10 cellular contexts compared by ENCODE assay signal in genomic region chr2:233079473-233079877, GRCh38. TPM values are rescaled to one million over a fixed set of nuclear protein-coding genes. Genes with fewer than 3 reads are reported as not detected.
DNase-seq lines count a peak whose midpoint lies in the region; ATAC-seq and TF ChIP-seq lines count a peak whose summit lies in the region.
"Had no signal": no experiment of that assay in that cellular context is flagged by ENCODE, and none has a peak within 500 bp of the region (broad histone marks: within the 10 kb centered on the region; RNA-seq: fewer than 3 reads in every experiment).

No MANE protein-coding gene starts in this region.

- H3K4me1 ChIP-seq in OCI-LY7 (ENCODE audit: insufficient read depth, low read length, poor library complexity, severe bottlenecking) (peaks cover 100% of the 10 kb centered on the region), lower lobe of right lung (peaks cover 80% of the 10 kb centered on the region), left ventricle myocardium inferior (peaks cover 40% of the 10 kb centered on the region), heart right ventricle (peaks cover 8 to 97% (median 55%) of the 10 kb centered on the region in 9 donors)

- intact Hi-C loops in OCI-LY7 (cut with micrococcal nuclease; ENCODE audit: unreplicated experiment): loop anchor here (1.0 kb wide), 1 partner anchor 21 kb away; no protein-coding TSS in a partner anchor
- intact Hi-C loops in lower lobe of right lung (cut with DNase I): no loop called here
- intact Hi-C loops in left ventricle myocardium inferior (cut with micrococcal nuclease): no loop called here
- intact Hi-C loops in heart right ventricle (cut with DNase I): no loop called here

- TF ChIP-seq CTCF in OCI-LY7 (conservative IDR thresholded peaks at IDR 0.05; ENCODE audit: low read length): no peak
- no peak for TF ChIP-seq CTCF in lower lobe of right lung (IDR thresholded peaks at IDR 0.05)
- no peak for TF ChIP-seq CTCF in left ventricle myocardium inferior (IDR thresholded peaks at IDR 0.05; ENCODE audit: borderline replicate concordance)
- no peak for TF ChIP-seq CTCF in heart right ventricle (IDR thresholded peaks at IDR 0.05)

- ATAC-seq in GM18520 (IDR thresholded peaks at IDR 0.05; ENCODE audit: unreplicated experiment) (peak; percentile 41), GM21825 (IDR thresholded peaks at IDR 0.05; ENCODE audit: unreplicated experiment) (peak; percentile 30), lower lobe of right lung (no peak), heart right ventricle (no peak)

- WGBS in heart right ventricle, 2 donors: 58 to 69% methylated on average over 10 of the region's 10 CpGs

- peak; percentile 77 for DNase-seq in OCI-LY7 (ENCODE audit: low spot score)
- no peak for DNase-seq in lower lobe of right lung
- no peak for DNase-seq in NCI-H1694 treated with DMSO at 0.1 percent for 48 hours (lab: John Stamatoyannopoulos, UW)
- DNase-seq in left ventricle myocardium inferior: no peak
- DNase-seq in SHP77 treated with DMSO at 0.1 percent for 48 hours (lab: John Stamatoyannopoulos, UW): no peak
- DNase-seq in heart right ventricle: no peak

- H3K79me2 ChIP-seq in OCI-LY7 (ENCODE audit: insufficient read depth, low read depth, low read length): peaks cover 52% of the 10 kb centered on the region; the same call in 1 of the 2 replicates

- H3K36me3 ChIP-seq in OCI-LY7 (ENCODE audit: insufficient read depth, low read length) (peaks cover 46% of the 10 kb centered on the region), lower lobe of right lung (no peaks in the 10 kb centered on the region), left ventricle myocardium inferior (no peaks in the 10 kb centered on the region), heart right ventricle (peaks cover 0 to 37% (median 0%) of the 10 kb centered on the region in 9 donors)
- H3K36me3 ChIP-seq: cardiac muscle cell had no signal

- H3K27ac ChIP-seq in OCI-LY7 (ENCODE audit: low read depth, low read length, poor library complexity, severe bottlenecking): peak overlapping the region; percentile 98
- H3K27ac ChIP-seq in lower lobe of right lung: peak overlapping the region; percentile 51
- no peak overlapping the region for H3K27ac ChIP-seq in left ventricle myocardium inferior (replicated peaks)
- peak overlapping the region in 4 of 10 donors; percentile 3 to 97 (median 42) for H3K27ac ChIP-seq in heart right ventricle
- H3K27ac ChIP-seq: cardiac muscle cell had no signal

- H3K4me3 ChIP-seq in OCI-LY7 (ENCODE audit: low read depth, low read length, poor library complexity, severe bottlenecking) (peak overlapping the region; percentile 4), lower lobe of right lung (no peak overlapping the region), left ventricle myocardium inferior (no peak overlapping the region), heart right ventricle (peak overlapping the region in 1 of 10 donors; percentile 7)
- H3K4me3 ChIP-seq: cardiac muscle cell had no signal

- CTCF ChIA-PET in OCI-LY7 (lab: Charles Lee; ENCODE audit: unreplicated experiment): interaction anchor here (0.6 kb wide), 1 partner anchor 19 kb away, joined by 4 read pairs; the partner anchor contains the start of gene INPP5D

- H4K20me1 ChIP-seq in OCI-LY7 (ENCODE audit: insufficient read depth, low read length): no peaks in the 10 kb centered on the region

- BruUV-seq in OCI-LY7 (replicated peaks; lab: Mats Ljungman, UMichigan): no TSS peak

- no peaks in the 10 kb centered on the region for H3K9me3 ChIP-seq in OCI-LY7 (ENCODE audit: low read length)
- no peaks in the 10 kb centered on the region for H3K9me3 ChIP-seq in lower lobe of right lung
- H3K9me3 ChIP-seq in left ventricle myocardium inferior (replicated peaks): no peaks in the 10 kb centered on the region
- no peaks in the 10 kb centered on the region for H3K9me3 ChIP-seq in heart right ventricle

- no peak overlapping the region for H2AFZ ChIP-seq in OCI-LY7 (ENCODE audit: low read length)

- H3K9me2 ChIP-seq in OCI-LY7 (ENCODE audit: insufficient read depth, low read length): no peaks in the 10 kb centered on the region

- H3K27me3 ChIP-seq in lower lobe of right lung (ENCODE audit: low read depth) (no peaks in the 10 kb centered on the region), left ventricle myocardium inferior (ENCODE audit: low read depth) (peaks cover 11% of the 10 kb centered on the region), heart right ventricle (peaks cover 0 to 16% (median 0%) of the 10 kb centered on the region in 7 donors)
- H3K27me3 ChIP-seq: cardiac muscle cell had no signal

- POLR2A ChIA-PET in OCI-LY7 (lab: Charles Lee): interaction anchor here (0.6 to 1.5 kb wide), 3 partner anchors 10 to 22 kb away, joined by 3 read pairs; no protein-coding TSS in a partner anchor

- peak overlapping the region; percentile 80 for H3K4me2 ChIP-seq in OCI-LY7 (ENCODE audit: low read length)

RNA-seq across cellular contexts. Expression of gene INPP5D, which starts 19.3 kb away (rescaled TPM):
- 68.3 and 79.5 TPM in 2 replicates for total RNA-seq in OCI-LY7 (2014; rRNA removed; shearing (Covaris generic))
- total RNA-seq in OCI-LY7 (2022) (92.6 and 109 TPM in 2 replicates), lower lobe of right lung (32.0 TPM), left ventricle myocardium inferior (4.9 TPM), heart right ventricle (10 to 100 TPM in 1 of 10 donors, 1 to 10 TPM in 9; 2.9 to 17.2 (median 5.7) TPM)
- 1 to 10 TPM; 3.6 to 7.5 TPM for polyA plus RNA-seq in heart right ventricle

RNA-seq across cellular contexts. Expression of gene NEU2, which starts 47.0 kb away (rescaled TPM):
- not detected in 2 replicates for total RNA-seq in OCI-LY7 (2014; rRNA removed; shearing (Covaris generic))
- total RNA-seq in OCI-LY7 (2022): not detected in 2 replicates
- total RNA-seq in lower lobe of right lung: not detected
- not detected for total RNA-seq in left ventricle myocardium inferior
- total RNA-seq in heart right ventricle: not detected
- polyA plus RNA-seq in heart right ventricle: not detected
- total RNA-seq: cardiac muscle cell, myocyte had no signal
- polyA plus RNA-seq: cardiac muscle cell had no signal

Comparison
In these comparisons a context has a peak if more than half of its experiments do, and no peak if none do; other contexts are left out.
1. ATAC-seq: peak in GM18520 (single experiment) and GM21825 (single experiment); none in lower lobe of right lung (0 of 2) and heart right ventricle (0 of 8).